Comparison of ENCODE assay signal across 8 cellular contexts in the genomic region with DNA sequence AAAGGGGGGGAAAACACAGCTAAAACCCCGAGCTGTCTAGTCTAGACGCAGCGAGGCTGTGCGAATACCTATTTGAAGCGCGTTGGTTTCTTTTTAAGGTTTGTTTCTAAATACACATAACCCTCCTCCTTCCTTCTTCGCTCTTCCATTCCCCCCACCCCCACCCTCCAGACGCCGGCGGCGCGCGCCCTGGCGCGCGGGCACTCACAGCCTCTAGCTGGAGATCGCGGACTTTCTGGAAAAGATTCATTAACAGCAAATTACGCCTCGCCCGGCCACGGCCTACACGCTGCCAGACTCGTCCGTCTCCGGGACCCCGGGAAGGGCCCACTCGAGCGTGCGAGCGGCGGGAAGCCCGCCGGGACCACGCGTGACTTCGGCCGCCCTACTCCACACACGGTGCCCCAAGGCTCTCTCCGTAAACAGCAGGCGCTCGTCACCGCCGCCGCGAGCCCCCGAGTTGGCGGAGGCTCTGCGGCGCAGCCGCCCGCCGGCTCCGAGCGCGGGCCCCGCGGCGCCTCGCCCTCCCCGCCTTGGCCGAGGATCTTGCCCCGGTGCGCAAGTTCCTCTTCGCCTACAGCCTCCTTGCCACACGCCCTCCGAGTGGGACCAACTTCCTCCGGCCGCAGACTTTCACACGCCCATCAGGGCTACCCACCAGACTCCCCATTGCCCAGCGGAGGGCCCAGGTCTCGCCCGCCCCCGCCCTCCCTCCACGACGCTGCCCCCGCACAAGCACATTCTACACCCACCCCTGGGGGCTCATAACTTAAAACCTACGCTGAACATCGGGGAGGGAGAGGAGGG. TPM values are rescaled to one million over a fixed set of nuclear protein-coding genes. Genes with fewer than 3 reads are reported as not detected.
DNase-seq lines count a peak whose midpoint lies in the region; ATAC-seq, FAIRE-seq and TF ChIP-seq lines count a peak whose summit lies in the region.

No MANE protein-coding gene starts in this region.

- H3K9me3 Mint-ChIP-seq in T-helper 2 cell treated with Interferon-gamma antibody and Interleukin-4, amounts not matched to agents 5 μg/mL and 100 μg/mL, for 36 hours: no peaks in the 10 kb centered on the region
- no peaks in the 10 kb centered on the region for H3K9me3 Mint-ChIP-seq in neural crest cell

- H3K27me3 Mint-ChIP-seq in T-helper 2 cell treated with Interferon-gamma antibody and Interleukin-4, amounts not matched to agents 5 μg/mL and 100 μg/mL, for 36 hours (ENCODE audit: low read depth): no peaks in the 10 kb centered on the region
- peaks cover 55% of the 10 kb centered on the region for H3K27me3 Mint-ChIP-seq in neural crest cell (ENCODE audit: low read depth)

- peak; percentile 38 for FAIRE-seq in endothelial cell of umbilical vein (lab: Jason Lieb, UNC)

- no peaks in the 10 kb centered on the region for H3K9me1 ChIP-seq in endothelial cell of umbilical vein (replicated peaks; ENCODE audit: control insufficient read depth, extremely low read depth, insufficient read depth, low read length)

- intact Hi-C loops in endothelial cell of umbilical vein (cut with micrococcal nuclease): loop anchor here (1.0 to 5.0 kb wide), 5 partner anchors 11 to 363 kb away; no protein-coding TSS in a partner anchor

- H3K9me3 ChIP-seq in endothelial cell of umbilical vein (replicated peaks; ENCODE audit: control insufficient read depth, insufficient read depth, low read length): no peaks in the 10 kb centered on the region

- TF ChIP-seq CTCF in GM20000 (IDR thresholded peaks at IDR 0.05; ENCODE audit: extremely low read depth, missing control alignments) (no peak), endothelial cell of umbilical vein (IDR thresholded peaks at IDR 0.05; ENCODE audit: extremely low read depth in 1 of 2, insufficient read depth in 1 of 2, low read depth in 1 of 2, low read length in 2 of 2) (no peak), neural crest cell (conservative IDR thresholded peaks at IDR 0.05) (no peak), foreskin keratinocyte (conservative IDR thresholded peaks at IDR 0.05) (no peak)

- H3K27me3 ChIP-seq in ACC112 (ENCODE audit: insufficient read depth, low read length) (no peaks in the 10 kb centered on the region), endothelial cell of umbilical vein (ENCODE audit: control insufficient read depth in 2 of 2, insufficient read depth in 2 of 2, low read length in 2 of 2) (no peaks in the 10 kb centered on the region), foreskin keratinocyte (no peaks in the 10 kb centered on the region)

- peaks cover 22% of the 10 kb centered on the region for H3K36me3 Mint-ChIP-seq in T-helper 2 cell treated with Interferon-gamma antibody and Interleukin-4, amounts not matched to agents 5 μg/mL and 100 μg/mL, for 36 hours (ENCODE audit: low read depth)
- no peaks in the 10 kb centered on the region for H3K36me3 Mint-ChIP-seq in neural crest cell (ENCODE audit: low read depth)

- peaks cover 15% of the 10 kb centered on the region for H3K4me1 ChIP-seq in ACC112 (ENCODE audit: control insufficient read depth, insufficient read depth, low read length, unreplicated experiment)
- peaks cover 17% of the 10 kb centered on the region for H3K4me1 ChIP-seq in endothelial cell of umbilical vein (ENCODE audit: control insufficient read depth, extremely low read depth, insufficient read depth, low read length)
- H3K4me1 ChIP-seq in foreskin keratinocyte: peaks cover 8% of the 10 kb centered on the region

- BruUV-seq in endothelial cell of umbilical vein (replicated peaks; lab: Mats Ljungman, UMichigan): no TSS peak

- H4K20me1 ChIP-seq in endothelial cell of umbilical vein (replicated peaks; ENCODE audit: control insufficient read depth, extremely low read depth, insufficient read depth, low read length): no peaks in the 10 kb centered on the region

- dilution Hi-C loops in endothelial cell of umbilical vein (cut with MboI; ENCODE audit: extremely low pct_ligation_motif_present, low sequenced_read_pairs): no loop called here

- peak; percentile 44 for DNase-seq in GM20000 (ENCODE audit: low spot score)
- no peak for DNase-seq in T-helper 2 cell treated with Interferon-gamma antibody and Interleukin-4, amounts not matched to agents 5 μg/mL and 100 μg/mL, for 36 hours (ENCODE audit: low spot score)
- DNase-seq in endothelial cell of umbilical vein (ENCODE audit: low read depth, low spot score): peak; percentile 34
- DNase-seq in neural crest cell (ENCODE audit: low read depth, low spot score): no peak
- no peak for DNase-seq in foreskin keratinocyte
- no peak for DNase-seq in NCI-H1436 treated with DMSO at 0.1 percent for 48 hours (lab: John Stamatoyannopoulos, UW)

- ATAC-seq in foreskin keratinocyte: no peak
- ATAC-seq in GM19328 (IDR thresholded peaks at IDR 0.05; ENCODE audit: unreplicated experiment): no peak

- POLR2A ChIA-PET in endothelial cell of umbilical vein (lab: Charles Lee): interaction anchor here (0.6 kb wide), 3 partner anchors 11 to 758 kb away, joined by 4 to 8 read pairs (median 4); no protein-coding TSS in a partner anchor

- peak overlapping the region; percentile 77 for H3K4me3 ChIP-seq in ACC112 (ENCODE audit: low read depth, low read length)
- H3K4me3 ChIP-seq in endothelial cell of umbilical vein (replicated peaks in 1 of 3; ENCODE audit: insufficient read depth in 1 of 3, low read depth in 1 of 3, low read length in 3 of 3): peak overlapping the region; percentile 72 to 81 (median 80)

- H3K27ac ChIP-seq in ACC112 (ENCODE audit: low read depth, low read length) (peak overlapping the region; percentile 66), endothelial cell of umbilical vein (ENCODE audit: insufficient read depth, low read depth, low read length) (peak overlapping the region; percentile 71), foreskin keratinocyte (no peak overlapping the region)

- peak overlapping the region; percentile 75 for H3K9ac ChIP-seq in endothelial cell of umbilical vein (replicated peaks; ENCODE audit: extremely low read depth, insufficient read depth, low read length)

- H2AFZ ChIP-seq in ACC112 (ENCODE audit: low read length, unreplicated experiment) (no peak overlapping the region), endothelial cell of umbilical vein (ENCODE audit: low read depth, low read length) (no peak overlapping the region)

- CTCF ChIA-PET in endothelial cell of umbilical vein (lab: Charles Lee): interaction anchor here (0.6 to 2.2 kb wide), 6 partner anchors 72 to 390 kb away, joined by 3 to 7 read pairs (median 5); no protein-coding TSS in a partner anchor

- peak overlapping the region; percentile 94 for H3K4me2 ChIP-seq in endothelial cell of umbilical vein (ENCODE audit: insufficient read depth, low read length)

- peaks cover 35% of the 10 kb centered on the region for H3K4me1 Mint-ChIP-seq in T-helper 2 cell treated with Interferon-gamma antibody and Interleukin-4, amounts not matched to agents 5 μg/mL and 100 μg/mL, for 36 hours (ENCODE audit: low read depth)
- peaks cover 50% of the 10 kb centered on the region for H3K4me1 Mint-ChIP-seq in neural crest cell

- H3K36me3 ChIP-seq in ACC112 (ENCODE audit: insufficient read depth, low read length): no peaks in the 10 kb centered on the region
- no peaks in the 10 kb centered on the region for H3K36me3 ChIP-seq in endothelial cell of umbilical vein (ENCODE audit: control insufficient read depth in 2 of 2, extremely low read depth in 1 of 2, insufficient read depth in 2 of 2, low read length in 2 of 2)

- H3K79me2 ChIP-seq in ACC112 (ENCODE audit: control insufficient read depth, insufficient read depth, low read length, unreplicated experiment) (peaks cover 53% of the 10 kb centered on the region), endothelial cell of umbilical vein (ENCODE audit: control insufficient read depth, insufficient read depth, low read length) (peaks cover 57% of the 10 kb centered on the region)

- H3K27ac Mint-ChIP-seq in T-helper 2 cell treated with Interferon-gamma antibody and Interleukin-4, amounts not matched to agents 5 μg/mL and 100 μg/mL, for 36 hours: peak overlapping the region; percentile 84
- H3K27ac Mint-ChIP-seq in neural crest cell (ENCODE audit: unreplicated experiment): no peak overlapping the region

- H3K4me3 Mint-ChIP-seq in T-helper 2 cell treated with Interferon-gamma antibody and Interleukin-4, amounts not matched to agents 5 μg/mL and 100 μg/mL, for 36 hours: peak overlapping the region; percentile 95
- peak overlapping the region; percentile 91 for H3K4me3 Mint-ChIP-seq in neural crest cell

- no peak for TF ChIP-seq POLR2A in endothelial cell of umbilical vein (IDR thresholded peaks at IDR 0.05; ENCODE audit: low read depth, low read length)

TF ChIP-seq in endothelial cell of umbilical vein, 7 proteins besides CTCF, POLR2A, EP300 and RAD21:
- no peak for TF ChIP-seq POLR2AphosphoS5 (IDR thresholded peaks at IDR 0.05; ENCODE audit: insufficient read depth, low read depth, low read length)
- no peak for TF ChIP-seq EZH2 (IDR thresholded peaks at IDR 0.05; ENCODE audit: borderline replicate concordance, low read depth, low read length, severe bottlenecking)
- no peak for TF ChIP-seq FOS (IDR thresholded peaks at IDR 0.05; ENCODE audit: borderline replicate concordance, insufficient read depth, low read length)
- no peak for TF ChIP-seq MYC (IDR thresholded peaks at IDR 0.05; ENCODE audit: low read depth, low read length)
- no peak for TF ChIP-seq GATA2 (IDR thresholded peaks at IDR 0.05; ENCODE audit: insufficient read depth, insufficient read length, low read depth, low read length)

RNA-seq across cellular contexts. Expression of gene BCOR, which starts 2.0 kb away (rescaled TPM):
- total RNA-seq in endothelial cell of umbilical vein (23.9 and 24.2 TPM in 2 replicates), neural crest cell (33.2 and 41.1 TPM in 2 replicates), foreskin keratinocyte (20.4 and 22.5 TPM in 2 replicates)
- polyA plus RNA-seq in endothelial cell of umbilical vein (10.1 and 11.9 TPM in 2 replicates), foreskin keratinocyte (6.7 and 6.8 TPM in 2 replicates)
- 11.0 and 11.3 TPM in 2 replicates for polyA plus RNA-seq in endothelial cell of umbilical vein (2011; cell fraction: cytosol; rRNA removed)
- 15.7 and 18.2 TPM in 2 replicates for polyA plus RNA-seq in endothelial cell of umbilical vein (2011; cell fraction: nucleus; rRNA removed)
- polyA plus RNA-seq in endothelial cell of umbilical vein (2012): 19.4 and 20.9 TPM in 2 replicates
- 17.8 and 20.6 TPM in 2 replicates for polyA minus RNA-seq in endothelial cell of umbilical vein
- polyA minus RNA-seq in endothelial cell of umbilical vein (2011; cell fraction: cytosol; rRNA and poly(A)+ RNA removed): 25.7 TPM
- 12.8 and 13.3 TPM in 2 replicates for polyA minus RNA-seq in endothelial cell of umbilical vein (2011; cell fraction: nucleus; rRNA and poly(A)+ RNA removed)

Comparison
In these comparisons a context has a peak if more than half of its experiments do, and no peak if none do; other contexts are left out.
1. DNase-seq: peak in GM20000 (single experiment) and endothelial cell of umbilical vein (single experiment); none in T-helper 2 cell treated with Interferon-gamma antibody and Interleukin-4, amounts not matched to agents 5 μg/mL and 100 μg/mL, for 36 hours (single experiment), neural crest cell (single experiment), foreskin keratinocyte (0 of 2) and NCI-H1436 treated with DMSO at 0.1 percent for 48 hours (single experiment).